In genomic region chr17:74176546-74177001, GRCh38 we compare ENCODE assay signal across 8 cellular contexts. TPM values are rescaled to one million over a fixed set of nuclear protein-coding genes. Genes with fewer than 3 reads are reported as not detected.
DNase-seq lines count a peak whose midpoint lies in the region; ATAC-seq and TF ChIP-seq lines count a peak whose summit lies in the region.

No MANE protein-coding gene starts in this region.

- H3K79me2 ChIP-seq in KMS-11 (ENCODE audit: insufficient read depth, low read depth), result no peaks in the 10 kb centered on the region
- no peaks in the 10 kb centered on the region for H3K79me2 ChIP-seq in PC-9 (ENCODE audit: low read depth)

- intact Hi-C loops in PC-9 (cut with micrococcal nuclease; ENCODE audit: unreplicated experiment), result loop anchor here (1.0 to 10.0 kb wide), 4 partner anchors 86 to 922 kb away; no protein-coding TSS in a partner anchor

- no peaks in the 10 kb centered on the region for H3K9me3 ChIP-seq in PC-9 (ENCODE audit: insufficient read depth, low read depth)

- H3F3A ChIP-seq in PC-9 (ENCODE audit: insufficient read depth, low read depth), result no peaks in the 10 kb centered on the region

- no peak overlapping the region for H3K4me3 ChIP-seq in KMS-11 (IDR thresholded peaks at IDR 0.05; ENCODE audit: insufficient read depth, low read depth, low read length)
- no peak overlapping the region for H3K4me3 ChIP-seq in PC-9

- POLR2A ChIA-PET in PC-9 (lab: Charles Lee; ENCODE audit: unreplicated experiment), result no interaction called here

- TF ChIP-seq CTCF in KMS-11 (conservative IDR thresholded peaks at IDR 0.05; ENCODE audit: low read depth, low read length) (peak; percentile 77), PC-9 (conservative IDR thresholded peaks at IDR 0.05) (peak; percentile 87)

- CTCF ChIA-PET in PC-9 (lab: Charles Lee), result interaction anchor here (0.6 kb wide), 1 partner anchor 747 kb away, joined by 3 read pairs; no protein-coding TSS in a partner anchor

- no peak overlapping the region for H2AFZ ChIP-seq in KMS-11 (ENCODE audit: low read depth)
- no peak overlapping the region for H2AFZ ChIP-seq in PC-9

- no TSS peak for BruUV-seq in PC-9 (replicated peaks; lab: Mats Ljungman, UMichigan)

- DNase-seq in DMS53 (lab: John Stamatoyannopoulos, UW) (peak; percentile 89), PC-9 (peak; percentile 43 to 60), glomerular visceral epithelial cell (ENCODE audit: extremely low spot score) (peak; percentile 62), pons (ENCODE audit: low spot score) (peak; percentile 69)
- peak; percentile 19 for DNase-seq in activated naive CD4-positive, alpha-beta T cell treated with Interleukin-2 at 50 U/mL for 16 hours

- H3K27me3 ChIP-seq in KMS-11 (ENCODE audit: insufficient read depth, low read depth), result peaks cover 68% of the 10 kb centered on the region
- H3K27me3 ChIP-seq in PC-9 (ENCODE audit: insufficient read depth, low read depth), result peaks cover 91% of the 10 kb centered on the region

- no peaks in the 10 kb centered on the region for H3K9me2 ChIP-seq in PC-9 (ENCODE audit: insufficient read depth)

- H3K4me2 ChIP-seq in KMS-11, result no peak overlapping the region
- no peak overlapping the region for H3K4me2 ChIP-seq in PC-9

- no peak overlapping the region for H3K9ac ChIP-seq in KMS-11

- no peaks in the 10 kb centered on the region for H3K36me3 ChIP-seq in KMS-11 (ENCODE audit: insufficient read depth)
- no peaks in the 10 kb centered on the region for H3K36me3 ChIP-seq in PC-9 (ENCODE audit: low read depth)

- H4K20me1 ChIP-seq in KMS-11 (ENCODE audit: insufficient read depth) (no peaks in the 10 kb centered on the region), PC-9 (ENCODE audit: insufficient read depth) (no peaks in the 10 kb centered on the region)

- ATAC-seq in HG02759 (IDR thresholded peaks at IDR 0.05; ENCODE audit: unreplicated experiment), result no peak
- no peak for ATAC-seq in HG02870 (IDR thresholded peaks at IDR 0.05; ENCODE audit: unreplicated experiment)

- H3K4me1 ChIP-seq in KMS-11 (ENCODE audit: low read depth, poor library complexity, severe bottlenecking), result no peaks in the 10 kb centered on the region
- H3K4me1 ChIP-seq in PC-9 (replicated peaks; ENCODE audit: insufficient read depth), result no peaks in the 10 kb centered on the region

- H3K27ac ChIP-seq in KMS-11, result no peak overlapping the region
- H3K27ac ChIP-seq in PC-9, result no peak overlapping the region

RNA-seq across cellular contexts. Expression of gene RPL38, which starts 26.9 kb away (rescaled TPM):
- 761 and 961 TPM in 2 replicates for total RNA-seq in PC-9 (2021)

RNA-seq across cellular contexts. Expression of gene TTYH2, which starts 36.8 kb away (rescaled TPM):
- 1.5 and 2.9 TPM in 2 replicates for total RNA-seq in PC-9 (2021)

Comparison
In these comparisons a context has a peak if more than half of its experiments do, and no peak if none do; other contexts are left out.
1. DNase-seq: peak in every context shown above with its lines; median percentile 89 in DMS53; 69 in pons; 62 in glomerular visceral epithelial cell; 52 in PC-9; 19 in activated naive CD4-positive, alpha-beta T cell treated with Interleukin-2 at 50 U/mL for 16 hours.